Comparison of ENCODE assay signal across 8 cellular contexts in the genomic region with DNA sequence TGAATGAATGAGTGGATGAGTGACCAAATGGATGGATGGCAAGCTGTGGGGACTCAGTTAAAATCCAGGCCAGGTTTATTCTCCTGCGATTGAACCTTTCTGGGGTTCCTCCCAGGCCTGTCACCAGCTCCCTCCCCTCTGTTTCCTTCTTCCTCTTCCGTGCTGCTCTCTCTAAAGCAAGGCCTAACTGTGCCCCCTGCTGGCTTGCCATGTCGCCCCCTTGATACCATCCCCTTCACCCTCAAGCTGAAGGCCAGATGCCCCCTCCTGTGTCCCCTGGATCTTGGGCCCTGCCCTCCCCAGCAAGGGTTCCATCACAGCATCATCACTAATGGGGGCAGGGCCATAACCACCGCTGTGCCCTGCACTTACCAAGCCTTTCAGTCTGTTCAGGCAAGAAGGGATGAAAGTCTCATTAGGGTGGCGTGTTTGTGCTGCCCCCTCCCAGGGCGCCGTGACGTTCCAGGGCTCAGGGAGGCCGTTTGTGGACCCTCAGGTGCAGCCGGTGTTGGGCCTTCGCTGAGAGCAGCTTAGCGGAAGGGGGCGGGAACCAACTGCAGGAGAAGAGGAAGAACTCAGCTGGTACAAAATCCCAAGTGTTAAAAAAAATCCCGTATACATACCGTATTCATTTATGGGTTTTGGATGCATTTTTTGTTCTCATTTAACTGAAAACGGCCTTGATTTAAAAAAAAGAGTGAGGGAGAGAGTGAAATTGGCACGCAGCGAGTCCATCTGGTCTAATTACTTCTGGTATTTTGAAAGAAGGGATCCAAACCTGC.
A peak's percentile ranks its signal among the peaks of the same experiment; 100 is the strongest.
DNase-seq lines count a peak whose midpoint lies in the region; ATAC-seq and TF ChIP-seq lines count a peak whose summit lies in the region.

No MANE protein-coding gene starts in this region.

- 34% methylated on average over 18 of the region's 18 CpGs for WGBS in prostate gland
- 52 to 57% methylated on average over 12 to 18 of the region's 18 CpGs for WGBS in esophagus squamous epithelium, 2 donors

- ATAC-seq in GM19452 (IDR thresholded peaks at IDR 0.05; ENCODE audit: unreplicated experiment): no peak

- H3K36me3 ChIP-seq in OCI-LY3 (replicated peaks; ENCODE audit: low read depth, low read length): no peaks in the 10 kb centered on the region
- no peaks in the 10 kb centered on the region for H3K36me3 ChIP-seq in prostate gland
- no peaks in the 10 kb centered on the region for H3K36me3 ChIP-seq in esophagus squamous epithelium

- TF ChIP-seq POLR2A in prostate gland (IDR thresholded peaks at IDR 0.05) (no peak), esophagus squamous epithelium (IDR thresholded peaks at IDR 0.05) (no peak)

- H2AFZ ChIP-seq in OCI-LY3 (ENCODE audit: low read depth, low read length): peak overlapping the region; percentile 89

- peaks cover 4% of the 10 kb centered on the region; the same call in 1 of the 2 replicates for H3K4me1 ChIP-seq in OCI-LY3 (ENCODE audit: low read length)
- H3K4me1 ChIP-seq in prostate gland (replicated peaks): no peaks in the 10 kb centered on the region
- H3K4me1 ChIP-seq in esophagus squamous epithelium: no peaks in the 10 kb centered on the region

- peak; percentile 37 for DNase-seq in Ammon's horn (ENCODE audit: low spot score)
- no peak for DNase-seq in GM12864 (ENCODE audit: low read depth)
- peak; percentile 23 for DNase-seq in iPS DF 19.7 (ENCODE audit: low read depth, low spot score)
- no peak for DNase-seq in stimulated activated CD4-positive, alpha-beta T cell treated with anti-CD3 and anti-CD28 coated beads, Interleukin-4, amount 100 ng/mL, for 4 hours
- no peak for DNase-seq in prostate gland (ENCODE audit: low spot score)
- no peak for DNase-seq in esophagus squamous epithelium (lab: John Stamatoyannopoulos, UW)

- H3K9ac ChIP-seq in OCI-LY3 (ENCODE audit: low read length): no peak overlapping the region

- no peak overlapping the region for H3K4me2 ChIP-seq in OCI-LY3 (ENCODE audit: low read length)

- H4K20me1 ChIP-seq in OCI-LY3 (ENCODE audit: insufficient read depth, low read length): no peaks in the 10 kb centered on the region

- intact Hi-C loops in prostate gland (cut with DNase I): no loop called here
- intact Hi-C loops in esophagus squamous epithelium (cut with DNase I): no loop called here

- H3K9me3 ChIP-seq in OCI-LY3 (ENCODE audit: insufficient read depth, low read length) (no peaks in the 10 kb centered on the region), prostate gland (no peaks in the 10 kb centered on the region), esophagus squamous epithelium (no peaks in the 10 kb centered on the region)

- H3K4me3 ChIP-seq in GM12864 (ENCODE audit: low read depth, low read length) (no peak overlapping the region), OCI-LY3 (ENCODE audit: low read length) (no peak overlapping the region), prostate gland (no peak overlapping the region), esophagus squamous epithelium (no peak overlapping the region)

- no peaks in the 10 kb centered on the region for H3K79me2 ChIP-seq in OCI-LY3 (ENCODE audit: low read length)

- H3K27me3 ChIP-seq in OCI-LY3 (ENCODE audit: low read depth, low read length): no peaks in the 10 kb centered on the region
- no peaks in the 10 kb centered on the region for H3K27me3 ChIP-seq in prostate gland (replicated peaks; ENCODE audit: insufficient read depth)
- H3K27me3 ChIP-seq in esophagus squamous epithelium: peaks cover 0 to 29% (median 1%) of the 10 kb centered on the region in 4 donors

- H3K27ac ChIP-seq in OCI-LY3 (ENCODE audit: low read length) (no peak overlapping the region), prostate gland (no peak overlapping the region), esophagus squamous epithelium (no peak overlapping the region)

- TF ChIP-seq CTCF in GM12864 (IDR thresholded peaks at IDR 0.05; ENCODE audit: low read depth, low read length, missing control alignments) (peak; percentile 43), OCI-LY3 (IDR thresholded peaks at IDR 0.05; ENCODE audit: low read depth, low read length) (peak; percentile 69), prostate gland (IDR thresholded peaks at IDR 0.05) (peak in 2 of 4 experiments; percentile 29 to 43), esophagus squamous epithelium (IDR thresholded peaks at IDR 0.05) (no peak)

Comparison
In these comparisons a context has a peak if more than half of its experiments do, and no peak if none do; other contexts are left out.
1. DNase-seq: peak in Ammon's horn (single experiment) and iPS DF 19.7 (single experiment); none in GM12864 (single experiment), stimulated activated CD4-positive, alpha-beta T cell treated with anti-CD3 and anti-CD28 coated beads, Interleukin-4, amount 100 ng/mL, for 4 hours (0 of 2), prostate gland (single experiment) and esophagus squamous epithelium (single experiment).
2. CTCF ChIP-seq: peak in GM12864 (single experiment) and OCI-LY3 (single experiment); none in esophagus squamous epithelium (0 of 6).